2 cellular contexts compared by ENCODE assay signal in the genomic region with DNA sequence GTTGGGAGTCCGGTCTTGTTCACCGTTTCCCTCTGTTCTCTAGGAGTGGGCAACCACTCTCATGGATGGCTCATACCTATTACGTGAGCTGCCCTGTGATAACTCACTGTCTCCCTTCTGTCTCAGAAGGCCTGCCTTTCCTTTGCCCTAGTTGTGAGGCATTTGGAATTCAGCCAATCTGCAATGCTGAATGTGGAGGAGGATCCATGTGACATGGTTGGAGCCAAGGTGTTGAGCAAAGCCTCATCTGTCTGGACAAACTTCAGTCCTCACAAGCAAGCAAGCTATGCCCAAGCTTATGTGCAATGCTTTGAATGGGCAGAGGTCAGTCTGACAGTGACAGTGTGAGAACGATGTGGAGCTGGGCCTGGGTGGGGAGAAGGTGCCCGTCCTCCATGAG.
TF ChIP-seq lines count a peak whose summit lies in the region.

No MANE protein-coding gene starts in this region.

TF ChIP-seq in IMR-90, 13 proteins besides CTCF, POLR2A, EP300 and RAD21 (continued from another document):
- 0 out of 2 replicates have a peak, but pooled peaks have one; percentile 1 for TF ChIP-seq CEBPB (IDR thresholded peaks at IDR 0.05; ENCODE audit: low read depth, low read length)

TF ChIP-seq in WTC11, 78 proteins besides CTCF, POLR2A, EP300 and RAD21:
- TF ChIP-seq, protein P1, sequence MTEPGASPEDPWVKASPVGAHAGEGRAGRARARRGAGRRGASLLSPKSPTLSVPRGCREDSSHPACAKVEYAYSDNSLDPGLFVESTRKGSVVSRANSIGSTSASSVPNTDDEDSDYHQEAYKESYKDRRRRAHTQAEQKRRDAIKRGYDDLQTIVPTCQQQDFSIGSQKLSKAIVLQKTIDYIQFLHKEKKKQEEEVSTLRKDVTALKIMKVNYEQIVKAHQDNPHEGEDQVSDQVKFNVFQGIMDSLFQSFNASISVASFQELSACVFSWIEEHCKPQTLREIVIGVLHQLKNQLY (CRISPR knock-in tag; IDR thresholded peaks at IDR 0.05) = no peak
- no peak for TF ChIP-seq OVOL2 (CRISPR knock-in tag; IDR thresholded peaks at IDR 0.05; ENCODE audit: borderline replicate concordance)
- no peak for TF ChIP-seq ZNF219 (CRISPR knock-in tag; IDR thresholded peaks at IDR 0.05; ENCODE audit: borderline replicate concordance)
- TF ChIP-seq, protein P2, sequence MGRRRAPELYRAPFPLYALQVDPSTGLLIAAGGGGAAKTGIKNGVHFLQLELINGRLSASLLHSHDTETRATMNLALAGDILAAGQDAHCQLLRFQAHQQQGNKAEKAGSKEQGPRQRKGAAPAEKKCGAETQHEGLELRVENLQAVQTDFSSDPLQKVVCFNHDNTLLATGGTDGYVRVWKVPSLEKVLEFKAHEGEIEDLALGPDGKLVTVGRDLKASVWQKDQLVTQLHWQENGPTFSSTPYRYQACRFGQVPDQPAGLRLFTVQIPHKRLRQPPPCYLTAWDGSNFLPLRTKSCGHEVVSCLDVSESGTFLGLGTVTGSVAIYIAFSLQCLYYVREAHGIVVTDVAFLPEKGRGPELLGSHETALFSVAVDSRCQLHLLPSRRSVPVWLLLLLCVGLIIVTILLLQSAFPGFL (CRISPR knock-in tag; IDR thresholded peaks at IDR 0.05; ENCODE audit: borderline replicate concordance) = no peak
- TF ChIP-seq RORB (CRISPR knock-in tag; IDR thresholded peaks at IDR 0.05) = no peak
- TF ChIP-seq GRHL2 (CRISPR knock-in tag; IDR thresholded peaks at IDR 0.05; ENCODE audit: insufficient replicate concordance, severe bottlenecking) = no peak
- TF ChIP-seq FOXK1 (CRISPR knock-in tag; IDR thresholded peaks at IDR 0.05) = no peak
- TF ChIP-seq TCF7 (CRISPR knock-in tag; IDR thresholded peaks at IDR 0.05; ENCODE audit: low read depth) = no peak
- TF ChIP-seq, protein P3, sequence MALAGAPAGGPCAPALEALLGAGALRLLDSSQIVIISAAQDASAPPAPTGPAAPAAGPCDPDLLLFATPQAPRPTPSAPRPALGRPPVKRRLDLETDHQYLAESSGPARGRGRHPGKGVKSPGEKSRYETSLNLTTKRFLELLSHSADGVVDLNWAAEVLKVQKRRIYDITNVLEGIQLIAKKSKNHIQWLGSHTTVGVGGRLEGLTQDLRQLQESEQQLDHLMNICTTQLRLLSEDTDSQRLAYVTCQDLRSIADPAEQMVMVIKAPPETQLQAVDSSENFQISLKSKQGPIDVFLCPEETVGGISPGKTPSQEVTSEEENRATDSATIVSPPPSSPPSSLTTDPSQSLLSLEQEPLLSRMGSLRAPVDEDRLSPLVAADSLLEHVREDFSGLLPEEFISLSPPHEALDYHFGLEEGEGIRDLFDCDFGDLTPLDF (CRISPR knock-in tag; IDR thresholded peaks at IDR 0.05) = no peak
- no peak for TF ChIP-seq NR2C2 (CRISPR knock-in tag; IDR thresholded peaks at IDR 0.05)
- no peak for TF ChIP-seq EMX1 (CRISPR knock-in tag; IDR thresholded peaks at IDR 0.05)
- no peak for TF ChIP-seq GTF2I (CRISPR knock-in tag; conservative IDR thresholded peaks at IDR 0.05)
- TF ChIP-seq, protein P4, sequence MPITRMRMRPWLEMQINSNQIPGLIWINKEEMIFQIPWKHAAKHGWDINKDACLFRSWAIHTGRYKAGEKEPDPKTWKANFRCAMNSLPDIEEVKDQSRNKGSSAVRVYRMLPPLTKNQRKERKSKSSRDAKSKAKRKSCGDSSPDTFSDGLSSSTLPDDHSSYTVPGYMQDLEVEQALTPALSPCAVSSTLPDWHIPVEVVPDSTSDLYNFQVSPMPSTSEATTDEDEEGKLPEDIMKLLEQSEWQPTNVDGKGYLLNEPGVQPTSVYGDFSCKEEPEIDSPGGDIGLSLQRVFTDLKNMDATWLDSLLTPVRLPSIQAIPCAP (CRISPR knock-in tag; IDR thresholded peaks at IDR 0.05) = no peak
- TF ChIP-seq NR1H2 (CRISPR knock-in tag; IDR thresholded peaks at IDR 0.05) = no peak
- TF ChIP-seq MXD4 (CRISPR knock-in tag; IDR thresholded peaks at IDR 0.05; ENCODE audit: borderline replicate concordance) = no peak
- no peak for TF ChIP-seq ETV6 (CRISPR knock-in tag; IDR thresholded peaks at IDR 0.05)
TF ChIP-seq in WTC11: peak in this region for 0.
